In the genomic region with DNA sequence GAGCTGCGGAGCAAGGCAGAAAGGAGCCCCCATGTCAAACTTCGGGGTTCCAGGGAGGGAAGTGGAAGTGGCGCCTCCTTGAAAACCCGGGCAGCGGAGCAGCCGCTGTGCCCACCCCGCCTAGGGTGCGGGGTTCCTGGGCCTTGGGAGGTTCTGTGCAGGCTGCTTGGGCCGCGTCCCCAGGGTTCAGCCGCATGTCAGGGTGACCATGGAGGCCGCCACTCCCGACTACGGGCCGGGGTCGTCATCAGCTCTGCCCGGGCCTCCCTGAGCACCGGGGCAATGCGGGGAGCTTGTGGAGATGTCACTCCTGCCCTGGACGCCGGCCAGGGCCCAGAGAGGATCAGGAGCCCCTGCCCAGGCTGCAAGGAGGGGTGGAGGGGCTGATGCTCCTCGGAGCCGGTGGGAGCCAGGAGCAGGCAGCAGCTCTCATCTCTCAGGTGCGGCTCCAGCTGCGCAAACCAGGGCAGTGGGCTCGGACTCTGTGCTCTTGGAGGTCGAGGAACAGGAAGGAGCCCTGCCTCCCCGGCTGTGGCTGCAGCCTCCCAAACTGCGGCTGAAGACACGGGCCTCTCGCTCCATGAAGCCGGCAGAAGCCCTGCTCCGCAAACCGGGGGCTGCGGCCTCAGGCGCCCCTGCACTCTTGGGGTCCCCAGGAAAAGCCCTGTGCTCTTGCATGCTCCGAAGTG, we compare ENCODE assay signal across 18 cellular contexts.
"Had no signal": no experiment of that assay in that cellular context is flagged by ENCODE, and none has a peak within 500 bp of the region (broad histone marks: within the 10 kb centered on the region; RNA-seq: fewer than 3 reads in every experiment).

No MANE protein-coding gene starts in this region.

- DNase-seq: KBM-7, MV-4-11, NCI-H1048, NCI-H1105, NCI-H1417, NCI-H1436 treated with DMSO at 0.1 percent for 48 hours, NCI-H1694, NCI-H187 treated with DMSO at 0.1 percent for 48 hours, NCI-H2029 treated with DMSO at 0.1 percent for 48 hours, NCI-H2107, NCI-H2227 treated with DMSO at 0.1 percent for 48 hours, NCI-H524, NCI-H526 treated with DMSO at 0.1 percent for 48 hours, NCI-H748 treated with DMSO at 0.1 percent for 48 hours, PC-3, SHP77 had no signal

- ATAC-seq: Panc1, PC-3 had no signal

- H3K27ac ChIP-seq: RWPE1 had no signal
